In genomic region chrX:149004936-149005335, GRCh38 we compare ENCODE assay signal across 25 cellular contexts.
DNase-seq lines count a peak whose midpoint lies in the region; ATAC-seq and TF ChIP-seq lines count a peak whose summit lies in the region.
"Had no signal": no experiment of that assay in that cellular context is flagged by ENCODE, and none has a peak within 500 bp of the region (broad histone marks: within the 10 kb centered on the region; RNA-seq: fewer than 3 reads in every experiment).

No MANE protein-coding gene starts in this region.

- no peak overlapping the region for H3K4me3 ChIP-seq in OCI-LY3 (ENCODE audit: low read length)
- H3K4me3 ChIP-seq in fibroblast of the aortic adventitia (ENCODE audit: low read depth, low read length), result no peak overlapping the region
- H3K4me3 ChIP-seq: lower lobe of right lung, psoas muscle, SJCRH30, thyroid gland had no signal

- no peaks in the 10 kb centered on the region for H4K20me1 ChIP-seq in OCI-LY3 (ENCODE audit: insufficient read depth, low read length)

- CTCF ChIA-PET in GM10248 (lab: Yijun Ruan, JAX), result interaction anchor here (0.8 to 1.7 kb wide), 6 partner anchors 9 to 124 kb away, joined by 3 to 5 read pairs (median 3); no protein-coding TSS in a partner anchor

- no peak overlapping the region for H3K9ac ChIP-seq in OCI-LY3 (ENCODE audit: low read length)

- H3K4me1 ChIP-seq in OCI-LY3 (ENCODE audit: low read length), result peaks cover 13% of the 10 kb centered on the region
- H3K4me1 ChIP-seq: lower lobe of right lung, psoas muscle, SJCRH30, thyroid gland had no signal

- H3K27ac ChIP-seq in OCI-LY3 (ENCODE audit: low read length), result no peak overlapping the region
- H3K27ac ChIP-seq: lower lobe of right lung, psoas muscle, SJCRH30, thyroid gland had no signal

- TF ChIP-seq CTCF in GM10248 (IDR thresholded peaks at IDR 0.05; ENCODE audit: control extremely low read depth, extremely low read depth, low read depth, missing control alignments) (no peak), OCI-LY3 (IDR thresholded peaks at IDR 0.05; ENCODE audit: low read depth, low read length) (peak; percentile 55), fibroblast of the aortic adventitia (IDR thresholded peaks at IDR 0.05; ENCODE audit: insufficient read depth, low read length) (peak; percentile 1)

- no peak overlapping the region for H3K4me2 ChIP-seq in OCI-LY3 (ENCODE audit: low read length)

- POLR2A ChIA-PET in GM10248 (lab: Yijun Ruan, JAX), result no interaction called here

- peak overlapping the region; percentile 33; the same call in 1 of the 2 replicates for H2AFZ ChIP-seq in OCI-LY3 (ENCODE audit: low read depth, low read length)

- DNase-seq in GM10248 (ENCODE audit: extremely low spot score) (peak; percentile 13), fibroblast of the aortic adventitia (ENCODE audit: low read depth) (no peak), C1 segment of cervical spinal cord (lab: John Stamatoyannopoulos, UW) (no peak), NCI-H1105 (lab: John Stamatoyannopoulos, UW) (no peak), COLO829 (ENCODE audit: low spot score) (no peak)
- DNase-seq: activated CD4-positive, CD25-positive, alpha-beta regulatory T cell; activated CD8-positive, alpha-beta T cell treated with anti-CD3 and anti-CD28 coated beads for 36 hours; activated naive CD4-positive, alpha-beta T cell; amniotic stem cell; CD4-positive, alpha-beta memory T cell; dermis blood vessel endothelial cell; DMS53; islet precursor cell; lower lobe of right lung; NCI-H1417 treated with DMSO at 0.1 percent for 48 hours; PC-3; psoas muscle; SJCRH30; stimulated activated CD4-positive, alpha-beta T cell treated with anti-CD3 and anti-CD28 coated beads, Interleukin-1b, Interleukin-23, amount 100 ng/mL, for 48 hours; stimulated activated naive CD4-positive, alpha-beta T cell treated with Interleukin-2 at 50 U/mL for 16 hours; T-helper 17 cell; thyroid gland had no signal

- H3K9me3 ChIP-seq in OCI-LY3 (ENCODE audit: insufficient read depth, low read length), result no peaks in the 10 kb centered on the region
- H3K9me3 ChIP-seq: lower lobe of right lung, psoas muscle, SJCRH30, thyroid gland had no signal

- no peaks in the 10 kb centered on the region for H3K27me3 ChIP-seq in OCI-LY3 (ENCODE audit: low read depth, low read length)
- H3K27me3 ChIP-seq: SJCRH30, thyroid gland had no signal

- no peaks in the 10 kb centered on the region for H3K36me3 ChIP-seq in OCI-LY3 (replicated peaks; ENCODE audit: low read depth, low read length)
- H3K36me3 ChIP-seq: lower lobe of right lung, SJCRH30, thyroid gland had no signal

- ATAC-seq in GM21723 (IDR thresholded peaks at IDR 0.05; ENCODE audit: unreplicated experiment), result peak; percentile 49
- ATAC-seq in GM19455 (IDR thresholded peaks at IDR 0.05; ENCODE audit: unreplicated experiment), result no peak
- ATAC-seq: activated CD8-positive, alpha-beta T cell treated with anti-CD3 and anti-CD28 coated beads for 36 hours; lower lobe of right lung; PC-3; psoas muscle; T-helper 17 cell had no signal

- H3K79me2 ChIP-seq in OCI-LY3 (ENCODE audit: low read length), result no peaks in the 10 kb centered on the region
